8 cellular contexts compared by ENCODE assay signal in the genomic region with DNA sequence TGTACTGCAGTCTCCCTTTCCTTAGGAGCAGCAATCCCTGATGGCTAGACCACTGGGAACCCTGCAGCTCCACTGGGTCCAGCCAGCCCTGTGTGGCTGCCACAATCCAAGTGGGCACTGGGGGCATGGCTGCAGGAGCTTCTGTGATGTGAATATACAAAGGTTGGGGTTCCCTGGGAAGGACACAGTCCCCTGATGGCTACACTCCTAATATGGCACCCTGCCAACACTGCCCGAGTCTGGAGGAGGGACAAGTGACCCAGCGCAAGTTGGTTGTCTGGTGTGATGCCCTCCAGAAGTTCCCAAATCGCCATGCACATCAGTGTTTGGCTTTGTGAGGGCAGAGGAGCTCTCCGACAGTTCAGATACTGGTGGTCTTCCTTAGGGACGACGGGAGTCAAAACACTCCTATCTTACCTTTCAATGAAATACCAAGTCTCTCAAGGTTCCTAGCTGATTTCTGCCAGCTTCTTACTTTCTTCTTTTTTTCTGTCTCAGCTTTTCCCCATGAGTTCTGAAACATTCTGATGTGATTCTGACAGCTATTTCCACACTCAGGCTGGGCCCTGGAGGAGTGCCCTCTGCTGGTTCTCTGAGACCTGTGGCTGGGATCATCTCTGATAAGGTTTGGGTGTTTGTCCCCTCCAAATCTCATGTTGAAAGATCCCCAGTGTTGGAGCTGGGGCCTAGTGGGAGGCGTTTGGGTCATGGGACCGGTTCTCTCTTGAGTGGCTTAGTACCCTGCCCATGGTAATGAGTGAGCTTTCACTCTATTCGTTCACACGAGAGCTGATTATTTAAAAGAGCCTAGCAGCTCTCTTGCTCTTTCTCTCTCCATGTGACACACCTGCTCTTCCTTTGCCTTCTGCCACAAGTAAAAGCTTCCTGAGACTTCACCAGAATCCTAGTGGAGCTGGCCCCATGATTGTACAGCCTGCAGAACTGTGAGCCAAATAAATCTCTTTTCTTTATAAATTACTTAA. TPM values are rescaled to one million over a fixed set of nuclear protein-coding genes. Genes with fewer than 3 reads are reported as not detected.
DNase-seq lines count a peak whose midpoint lies in the region; ATAC-seq, FAIRE-seq and TF ChIP-seq lines count a peak whose summit lies in the region.
"Had no signal": no experiment of that assay in that cellular context is flagged by ENCODE, and none has a peak within 500 bp of the region (broad histone marks: within the 10 kb centered on the region; RNA-seq: fewer than 3 reads in every experiment).

No MANE protein-coding gene starts in this region.

- peak; percentile 92 for FAIRE-seq in H1 (lab: Jason Lieb, UNC)
- FAIRE-seq: TTC549 had no signal

- ATAC-seq in HG03135 (IDR thresholded peaks at IDR 0.05; ENCODE audit: unreplicated experiment): no peak

- peak overlapping the region; percentile 90 for H2BK20ac ChIP-seq in H1 (ENCODE audit: low read length)

- H3K4me1 Mint-ChIP-seq in nephron progenitor cell: no peaks in the 10 kb centered on the region

- H2AFZ ChIP-seq in Loucy (ENCODE audit: low read length) (no peak overlapping the region), H1 (ENCODE audit: low read length) (peak overlapping the region; percentile 92; the same call in 1 of the 2 replicates)

- DNase-seq in ELR (ENCODE audit: low read depth) (peak; percentile 28), H1 (ENCODE audit: low read depth in 1 of 2, low spot score in 2 of 2) (peak in 1 of 2 experiments; percentile 66), nephron progenitor cell (peak; percentile 13), activated gamma-delta T cell (lab: John Stamatoyannopoulos, UW) (no peak), T-helper 2 cell (no peak)

- peak overlapping the region; percentile 66; the same call in 1 of the 2 replicates for H2BK5ac ChIP-seq in H1 (ENCODE audit: low read depth, low read length)

- H3K9me2 ChIP-seq in Loucy (replicated peaks; ENCODE audit: low read depth, low read length): no peaks in the 10 kb centered on the region

- H3K4ac ChIP-seq in H1 (replicated peaks; ENCODE audit: insufficient read length, low read depth, low read length): no peak overlapping the region

- no peak overlapping the region for H3K27ac ChIP-seq in H1 (ENCODE audit: low read depth, low read length)

- POLR2A ChIA-PET in H1 (lab: Charles Lee; ENCODE audit: partially characterized antibody): interaction anchor here (0.7 to 2.3 kb wide), 9 partner anchors 19 to 63 kb away, joined by 3 to 12 read pairs (median 3); a partner anchor contains a TSS

- H3K27ac Mint-ChIP-seq in nephron progenitor cell: no peak overlapping the region

- peak; percentile 45 to 69 for TF ChIP-seq RAD21 in H1 (IDR thresholded peaks at IDR 0.05 in 1 of 2, conservative IDR thresholded peaks at IDR 0.05 in 1 of 2; ENCODE audit: low read depth in 2 of 2, low read length in 2 of 2)

- no peaks in the 10 kb centered on the region for H3K79me2 ChIP-seq in Loucy (ENCODE audit: insufficient read depth, low read length)
- H3K79me2 ChIP-seq in H1 (ENCODE audit: control insufficient read depth in 1 of 2, insufficient read depth in 2 of 2, low read length in 2 of 2): no peaks in the 10 kb centered on the region

- H3K27me3 Mint-ChIP-seq in nephron progenitor cell (ENCODE audit: low read depth, poor library complexity): peaks cover 11% of the 10 kb centered on the region

- no peak overlapping the region for H4K91ac ChIP-seq in H1 (replicated peaks; ENCODE audit: insufficient read length, low read length)

- H3K9ac ChIP-seq in Loucy (ENCODE audit: low read depth, low read length, poor library complexity, severe bottlenecking) (no peak overlapping the region), H1 (replicated peaks in 1 of 4; ENCODE audit: extremely low read depth in 1 of 4, low read depth in 3 of 4, low read length in 3 of 4) (no peak overlapping the region)

- H3K18ac ChIP-seq in H1 (ENCODE audit: extremely low read depth, low read length): no peak overlapping the region; the same call in 1 of the 2 replicates

- CTCF ChIA-PET in H1 (lab: Charles Lee; ENCODE audit: partially characterized antibody): interaction anchor here (0.6 to 14.7 kb wide), 51 partner anchors 9 to 782 kb away, joined by 3 to 523 read pairs (median 5); a partner anchor contains a TSS

- H3K36me3 Mint-ChIP-seq in nephron progenitor cell (ENCODE audit: low read depth): peaks cover 5% of the 10 kb centered on the region

- H4K5ac ChIP-seq in H1 (ENCODE audit: insufficient read length, low read depth, low read length): no peak overlapping the region

- peak; percentile 77 for TF ChIP-seq CTCF in Loucy (conservative IDR thresholded peaks at IDR 0.05; ENCODE audit: low read length)
- TF ChIP-seq CTCF in H1 (IDR thresholded peaks at IDR 0.05; ENCODE audit: control extremely low read depth in 1 of 3, insufficient read depth in 1 of 3, low read depth in 1 of 3, low read length in 3 of 3): peak; percentile 66 to 80 (median 80)
- TF ChIP-seq CTCF in nephron progenitor cell (IDR thresholded peaks at IDR 0.05): no peak

- TF ChIP-seq POLR2A in H1 (IDR thresholded peaks at IDR 0.05; ENCODE audit: control extremely low read depth in 1 of 2, low read depth in 2 of 2, low read length in 2 of 2): no peak

- H3K4me3 Mint-ChIP-seq in nephron progenitor cell: no peak overlapping the region

- H3K27me3 ChIP-seq in Loucy (ENCODE audit: insufficient read depth, low read length, poor library complexity, severe bottlenecking) (no peaks in the 10 kb centered on the region), H1 (replicated peaks in 1 of 4; ENCODE audit: control insufficient read depth in 3 of 4, extremely low read depth in 1 of 4, insufficient read depth in 3 of 4, low read length in 3 of 4) (no peaks in the 10 kb centered on the region)

- no peaks in the 10 kb centered on the region for H3F3A ChIP-seq in Loucy (ENCODE audit: low read depth)

- no peak overlapping the region for H2BK15ac ChIP-seq in H1 (ENCODE audit: low read length)

- H3K36me3 ChIP-seq in Loucy (ENCODE audit: insufficient read depth, low read length): no peaks in the 10 kb centered on the region
- no peaks in the 10 kb centered on the region for H3K36me3 ChIP-seq in H1 (ENCODE audit: control insufficient read depth in 2 of 4, insufficient read depth in 4 of 4, low read length in 3 of 4)

- H3K79me1 ChIP-seq in H1 (ENCODE audit: low read depth, low read length): no peaks in the 10 kb centered on the region

- H3K9me3 ChIP-seq in Loucy (ENCODE audit: insufficient read depth, low read depth, low read length) (peaks cover 6% of the 10 kb centered on the region; the same call in 1 of the 2 replicates), H1 (ENCODE audit: insufficient read depth in 2 of 2, low read depth in 1 of 2, low read length in 1 of 2) (no peaks in the 10 kb centered on the region; a peak in 1 of 4 replicates)

- H3K9me3 Mint-ChIP-seq in nephron progenitor cell: peaks cover 25% of the 10 kb centered on the region

- H3K14ac ChIP-seq in H1 (ENCODE audit: insufficient read length): no peak overlapping the region

- no peak overlapping the region for H3K4me2 ChIP-seq in Loucy (ENCODE audit: low read depth, low read length, poor library complexity, severe bottlenecking)
- H3K4me2 ChIP-seq in H1 (ENCODE audit: insufficient read depth in 1 of 2, low read depth in 2 of 2, low read length in 2 of 2): no peak overlapping the region

- H3K23me2 ChIP-seq in H1 (ENCODE audit: low read depth, low read length): no peaks in the 10 kb centered on the region

- TF ChIP-seq EP300 in H1 (IDR thresholded peaks at IDR 0.05; ENCODE audit: borderline replicate concordance in 1 of 2, low read depth in 2 of 2, low read length in 2 of 2): no peak

- peak overlapping the region; percentile 53; the same call in 1 of the 2 replicates for H2AK5ac ChIP-seq in H1 (ENCODE audit: low read depth, low read length)

- H3K4me3 ChIP-seq in Loucy (ENCODE audit: low read length, poor library complexity, severe bottlenecking) (no peak overlapping the region), H1 (ENCODE audit: extremely low read depth in 1 of 4, insufficient read depth in 2 of 4, low read depth in 3 of 4, low read length in 4 of 4) (no peak overlapping the region)

- H3K4me1 ChIP-seq in Loucy (ENCODE audit: insufficient read depth, low read length, poor library complexity, severe bottlenecking) (no peaks in the 10 kb centered on the region), H1 (replicated peaks in 1 of 4; ENCODE audit: control insufficient read depth in 3 of 4, insufficient read depth in 4 of 4, low read length in 3 of 4) (peaks cover 0 to 3% (median 2%) of the 10 kb centered on the region in 4 experiments; a peak in 5 of 7 replicates)

- H3K56ac ChIP-seq in H1 (replicated peaks; ENCODE audit: insufficient read length, low read depth, low read length): no peak overlapping the region

- H4K8ac ChIP-seq in H1 (ENCODE audit: extremely low read depth, insufficient read depth, low read length): no peak overlapping the region

- H3K23ac ChIP-seq in H1 (ENCODE audit: insufficient read length): no peak overlapping the region

- H4K20me1 ChIP-seq in Loucy (ENCODE audit: insufficient read depth, low read length, poor library complexity, severe bottlenecking) (no peaks in the 10 kb centered on the region), H1 (replicated peaks in 1 of 2; ENCODE audit: control insufficient read depth in 1 of 2, insufficient read depth in 2 of 2, low read length in 2 of 2) (no peaks in the 10 kb centered on the region)

- H2BK120ac ChIP-seq in H1 (replicated peaks; ENCODE audit: low read depth, low read length): no peak overlapping the region

- 69% methylated on average over 10 of the region's 10 CpGs; no CpG with 5 or more reads in 1 of the 2 experiments for WGBS in H1 (ENCODE audit: extremely low coverage in 1 of 2, insufficient coverage in 1 of 2, insufficient read length in 1 of 2, insufficient replicate concordance in 2 of 2, low coverage in 1 of 2, low lambda C conversion rate in 2 of 2, missing lambda C conversion rate in 1 of 2), 2 experiments

- H2BK12ac ChIP-seq in H1 (ENCODE audit: low read depth, low read length): peak overlapping the region; percentile 81; the same call in 1 of the 2 replicates

RNA-seq across cellular contexts. Expression of a gene that starts 15.5 kb away (rescaled TPM):
- total RNA-seq in H1 (2021; fragmentation: NEBNext Ultra II Directional; extraction: Animal tissue kit (Norgen Biotek cat#: 25700)): 1.2 TPM in 2 replicates
- 0.85 and 1.0 TPM in 2 replicates for polyA plus RNA-seq in H1 (2011; rRNA removed)
- polyA plus RNA-seq in H1 (2011; cell fraction: cytosol; rRNA removed): 1.4 TPM
- 1.7 TPM for polyA plus RNA-seq in H1 (2011; cell fraction: nucleus; rRNA removed)
- 0.64 to 1.1 TPM (median 0.75 TPM) in 4 replicates for polyA plus RNA-seq in H1 (2012, experiment 1 of 2)
- 0.43 TPM for polyA plus RNA-seq in H1 (2012, experiment 2 of 2)
- polyA plus RNA-seq in H1 (2013, experiment 1 of 2): 0.63 TPM
- polyA plus RNA-seq in H1 (2013, experiment 2 of 2): 0.68 TPM
- polyA minus RNA-seq in H1 (2011; rRNA and poly(A)+ RNA removed): 0.63 and 0.98 TPM in 2 replicates
- polyA minus RNA-seq in H1 (2011; cell fraction: cytosol; rRNA and poly(A)+ RNA removed): 0.73 TPM
- 0.50 TPM for polyA minus RNA-seq in H1 (2011; cell fraction: nucleus; rRNA and poly(A)+ RNA removed)

RNA-seq across cellular contexts. Expression of a gene that starts 26.8 kb away (rescaled TPM):
- 6.5 and 9.6 TPM in 2 replicates for total RNA-seq in H1 (2021; fragmentation: NEBNext Ultra II Directional; extraction: Animal tissue kit (Norgen Biotek cat#: 25700))
- polyA plus RNA-seq in H1 (2011; rRNA removed): 8.9 and 11.7 TPM in 2 replicates
- polyA plus RNA-seq in H1 (2011; cell fraction: cytosol; rRNA removed): 13.2 TPM
- polyA plus RNA-seq in H1 (2011; cell fraction: nucleus; rRNA removed): 32.8 TPM
- 7.1 to 15.9 TPM (median 12.2 TPM) in 4 replicates for polyA plus RNA-seq in H1 (2012, experiment 1 of 2)
- 9.8 TPM for polyA plus RNA-seq in H1 (2012, experiment 2 of 2)
- polyA plus RNA-seq in H1 (2013, experiment 1 of 2): 21.2 TPM
- 21.4 TPM for polyA plus RNA-seq in H1 (2013, experiment 2 of 2)
- 3.5 and 4.5 TPM in 2 replicates for polyA minus RNA-seq in H1 (2011; rRNA and poly(A)+ RNA removed)
- not detected for polyA minus RNA-seq in H1 (2011; cell fraction: cytosol; rRNA and poly(A)+ RNA removed)
- polyA minus RNA-seq in H1 (2011; cell fraction: nucleus; rRNA and poly(A)+ RNA removed): 7.2 TPM

RNA-seq across cellular contexts. Expression of a gene that starts 39.5 kb away (rescaled TPM):
- 0.31 and 0.86 TPM in 2 replicates for total RNA-seq in H1 (2021; fragmentation: NEBNext Ultra II Directional; extraction: Animal tissue kit (Norgen Biotek cat#: 25700))
- 0.17 and 0.19 TPM in 2 replicates for polyA plus RNA-seq in H1 (2011; rRNA removed)
- polyA plus RNA-seq in H1 (2011; cell fraction: cytosol; rRNA removed): 0.43 TPM
- 0.36 TPM for polyA plus RNA-seq in H1 (2011; cell fraction: nucleus; rRNA removed)
- polyA plus RNA-seq in H1 (2012, experiment 1 of 2): 0.19 to 0.36 TPM (median 0.33 TPM) in 4 replicates
- 0.28 TPM for polyA plus RNA-seq in H1 (2012, experiment 2 of 2)
- polyA plus RNA-seq in H1 (2013, experiment 1 of 2): 0.26 TPM
- polyA plus RNA-seq in H1 (2013, experiment 2 of 2): 0.35 TPM
- 0.07 and 0.47 TPM in 2 replicates for polyA minus RNA-seq in H1 (2011; rRNA and poly(A)+ RNA removed)
- polyA minus RNA-seq in H1 (2011; cell fraction: cytosol; rRNA and poly(A)+ RNA removed): not detected
- polyA minus RNA-seq in H1 (2011; cell fraction: nucleus; rRNA and poly(A)+ RNA removed): 1.6 TPM

Comparison
In these comparisons a context has a peak if more than half of its experiments do, and no peak if none do; other contexts are left out.
1. DNase-seq: peak in ELR (single experiment) and nephron progenitor cell (single experiment); none in activated gamma-delta T cell (single experiment) and T-helper 2 cell (0 of 5).